In the genomic region with DNA sequence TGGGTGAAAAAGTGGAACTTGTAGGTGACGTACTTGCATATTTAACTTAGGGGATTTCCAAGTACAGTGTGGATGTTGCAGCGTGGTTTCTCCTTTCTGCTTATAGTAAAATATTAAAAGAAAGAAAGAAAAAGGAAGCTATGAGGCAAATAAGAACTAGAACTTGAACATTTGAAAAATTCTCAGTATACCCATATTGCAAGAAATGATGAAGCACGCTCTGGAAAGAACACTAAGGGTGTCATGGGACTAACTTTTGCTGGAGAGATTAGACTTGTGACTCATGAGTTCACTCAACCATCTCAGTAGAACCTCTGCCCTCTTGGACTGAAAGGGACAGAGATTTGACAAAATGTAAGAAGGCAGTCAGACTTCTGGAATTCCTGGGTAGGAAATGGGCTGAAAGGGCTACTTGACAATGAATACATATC, we compare ENCODE assay signal across 11 cellular contexts.
A peak's percentile ranks its signal among the peaks of the same experiment; 100 is the strongest.
DNase-seq lines count a peak whose midpoint lies in the region; ATAC-seq, FAIRE-seq and TF ChIP-seq lines count a peak whose summit lies in the region.
"Had no signal": no experiment of that assay in that cellular context is flagged by ENCODE, and none has a peak within 500 bp of the region (broad histone marks: within the 10 kb centered on the region; RNA-seq: fewer than 3 reads in every experiment).

No MANE protein-coding gene starts in this region.

- no peaks in the 10 kb centered on the region for H4K20me1 ChIP-seq in OCI-LY3 (ENCODE audit: insufficient read depth, low read length)

- peaks cover 3% of the 10 kb centered on the region for H3K36me3 ChIP-seq in OCI-LY3 (replicated peaks; ENCODE audit: low read depth, low read length)
- no peaks in the 10 kb centered on the region for H3K36me3 ChIP-seq in Caco-2 (ENCODE audit: control insufficient read depth, insufficient read depth, low read length)
- H3K36me3 ChIP-seq: cardiac muscle cell, WERI-Rb-1 had no signal

- TF ChIP-seq CTCF in OCI-LY3 (IDR thresholded peaks at IDR 0.05; ENCODE audit: low read depth, low read length) (no peak), Caco-2 (IDR thresholded peaks at IDR 0.05; ENCODE audit: insufficient read depth in 1 of 2, low read depth in 1 of 2, low read length in 1 of 2, severe bottlenecking in 1 of 2, unreplicated experiment in 1 of 2) (no peak)

- no peak for FAIRE-seq in frontal cortex (lab: Jason Lieb, UNC)

- intact Hi-C loops in posterior cingulate gyrus (cut with DNase I) (no loop called here), Caco-2 (cut with micrococcal nuclease; ENCODE audit: unreplicated experiment) (no loop called here)

- H3K27me3 ChIP-seq in OCI-LY3 (ENCODE audit: low read depth, low read length) (no peaks in the 10 kb centered on the region), Caco-2 (replicated peaks; ENCODE audit: control insufficient read depth, insufficient read depth, low read length) (no peaks in the 10 kb centered on the region)
- H3K27me3 ChIP-seq: cardiac muscle cell had no signal

- no peaks in the 10 kb centered on the region; the same call in 1 of the 2 replicates for H3K9me3 ChIP-seq in OCI-LY3 (ENCODE audit: insufficient read depth, low read length)
- no peaks in the 10 kb centered on the region for H3K9me3 ChIP-seq in Caco-2

- no peaks in the 10 kb centered on the region for H3K36me3 Mint-ChIP-seq in Caco-2 (ENCODE audit: insufficient read depth, unreplicated experiment)

- no peaks in the 10 kb centered on the region for H3K79me2 ChIP-seq in OCI-LY3 (ENCODE audit: low read length)

- H3K27ac Mint-ChIP-seq in Caco-2 (ENCODE audit: unreplicated experiment), result no peak overlapping the region

- H3K4me2 ChIP-seq in OCI-LY3 (ENCODE audit: low read length), result peak overlapping the region; percentile 78

- H3K4me1 Mint-ChIP-seq in Caco-2 (ENCODE audit: low read depth, unreplicated experiment), result no peaks in the 10 kb centered on the region

- H3K9ac ChIP-seq in OCI-LY3 (ENCODE audit: low read length), result peak overlapping the region; percentile 68

- H3K4me1 ChIP-seq in OCI-LY3 (ENCODE audit: low read length) (peaks cover 41% of the 10 kb centered on the region), Caco-2 (no peaks in the 10 kb centered on the region)

- H2AFZ ChIP-seq in OCI-LY3 (ENCODE audit: low read depth, low read length), result no peak overlapping the region

- no peak overlapping the region for H3K4me3 Mint-ChIP-seq in Caco-2 (ENCODE audit: unreplicated experiment)

- CTCF ChIA-PET in Caco-2 (lab: Charles Lee), result no interaction called here

- POLR2A ChIA-PET in Caco-2 (lab: Charles Lee), result no interaction called here

- H3K9me3 Mint-ChIP-seq in Caco-2 (ENCODE audit: unreplicated experiment), result no peaks in the 10 kb centered on the region

- H3K27me3 Mint-ChIP-seq in Caco-2 (ENCODE audit: insufficient read depth, unreplicated experiment), result no peaks in the 10 kb centered on the region

- peak overlapping the region; percentile 97 for H3K27ac ChIP-seq in OCI-LY3 (ENCODE audit: low read length)
- H3K27ac ChIP-seq: cardiac muscle cell, WERI-Rb-1 had no signal

- peak; percentile 82 for ATAC-seq in GM19328 (IDR thresholded peaks at IDR 0.05; ENCODE audit: unreplicated experiment)
- peak; percentile 85 for ATAC-seq in HG02938 (IDR thresholded peaks at IDR 0.05; ENCODE audit: unreplicated experiment)

- BruUV-seq in Caco-2 (replicated peaks; lab: Mats Ljungman, UMichigan), result no TSS peak

- peak; percentile 44 for DNase-seq in skeletal muscle cell (ENCODE audit: low read depth)
- no peak for DNase-seq in posterior cingulate gyrus
- DNase-seq in Caco-2, result no peak
- no peak for DNase-seq in stimulated activated CD4-positive, alpha-beta T cell treated with anti-CD3 and anti-CD28 coated beads, Interleukin-15, amount 100 ng/mL, for 24 hours
- DNase-seq in frontal cortex (ENCODE audit: low spot score in 2 of 2), result no peak
- DNase-seq: NCI-H2171, WERI-Rb-1 had no signal

- H3K4me3 ChIP-seq in OCI-LY3 (ENCODE audit: low read length) (peak overlapping the region; percentile 40), skeletal muscle cell (ENCODE audit: low read depth, low read length) (no peak overlapping the region), Caco-2 (ENCODE audit: low read depth, low read length) (no peak overlapping the region)
- H3K4me3 ChIP-seq: cardiac muscle cell had no signal
